In the genomic region with DNA sequence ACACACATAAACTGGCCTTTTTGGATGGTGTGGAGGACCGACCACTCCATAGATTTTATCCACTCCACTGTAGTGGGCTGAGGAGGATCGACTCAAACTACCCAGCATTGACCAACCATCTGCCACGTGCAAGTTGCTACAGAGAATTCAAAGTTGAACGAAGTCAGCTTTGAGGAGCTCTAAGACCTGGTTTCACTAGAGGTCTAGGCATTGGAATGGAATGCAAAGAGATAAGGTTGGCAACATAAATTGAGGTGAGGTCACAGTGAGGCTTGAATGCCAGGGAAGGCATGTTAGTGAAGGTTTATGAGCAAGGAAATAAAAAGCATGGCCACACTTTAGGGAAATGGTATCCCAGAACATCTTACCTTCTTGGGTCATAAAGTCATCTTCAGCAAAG, we compare ENCODE assay signal across 22 cellular contexts. TPM values are rescaled to one million over a fixed set of nuclear protein-coding genes. Genes with fewer than 3 reads are reported as not detected.
A peak's percentile ranks its signal among the peaks of the same experiment; 100 is the strongest.
DNase-seq lines count a peak whose midpoint lies in the region; ATAC-seq and TF ChIP-seq lines count a peak whose summit lies in the region.
"Had no signal": no experiment of that assay in that cellular context is flagged by ENCODE, and none has a peak within 500 bp of the region (broad histone marks: within the 10 kb centered on the region; RNA-seq: fewer than 3 reads in every experiment).

No MANE protein-coding gene starts in this region.

- H3K4me3 Mint-ChIP-seq in endodermal cell, result no peak overlapping the region
- H3K4me3 Mint-ChIP-seq: CD4-positive, alpha-beta memory T cell; IgD-negative memory B cell had no signal

- no peaks in the 10 kb centered on the region for H3K79me2 ChIP-seq in GM23248 (ENCODE audit: insufficient read depth)
- no peaks in the 10 kb centered on the region for H3K79me2 ChIP-seq in PC-3 (ENCODE audit: low read length)

- intact Hi-C loops in PC-3 (cut with micrococcal nuclease), result no loop called here
- intact Hi-C loops in breast epithelium (cut with DNase I; ENCODE audit: low total_unique reads), result no loop called here

- peak; percentile 4 for DNase-seq in GM23248
- peak; percentile 14 for DNase-seq in PC-3
- DNase-seq in endodermal cell, result peak; percentile 22
- peak; percentile 16 for DNase-seq in kidney tubule cell (ENCODE audit: low spot score)
- DNase-seq in breast epithelium (ENCODE audit: low spot score in 2 of 2), result no peak
- DNase-seq in globus pallidus (ENCODE audit: low spot score), result no peak
- DNase-seq in NCI-H1694 (lab: John Stamatoyannopoulos, UW), result no peak
- no peak for DNase-seq in SHP77 treated with DMSO at 0.1 percent for 48 hours (lab: John Stamatoyannopoulos, UW)
- DNase-seq: Calu3; CD4-positive, alpha-beta memory T cell; EL; Kasumi-1; NCI-H1105; NCI-H1694 treated with DMSO at 0.1 percent for 48 hours; NCI-H2107; NCI-H510A treated with DMSO at 0.1 percent for 48 hours; SJCRH30 had no signal

- peaks cover 4% of the 10 kb centered on the region for H3K4me1 Mint-ChIP-seq in endodermal cell
- H3K4me1 Mint-ChIP-seq: CD4-positive, alpha-beta memory T cell had no signal

- no peak overlapping the region for H3K4me3 ChIP-seq in GM23248
- no peak overlapping the region for H3K4me3 ChIP-seq in PC-3 (ENCODE audit: low read length)
- no peak overlapping the region for H3K4me3 ChIP-seq in endodermal cell (ENCODE audit: low read length)
- H3K4me3 ChIP-seq in breast epithelium, result no peak overlapping the region
- H3K4me3 ChIP-seq: A549, GM12878, SJCRH30 had no signal

- CTCF ChIA-PET in PC-3 (lab: Charles Lee), result no interaction called here

- H3K9me3 ChIP-seq in GM23248 (ENCODE audit: low read depth), result no peaks in the 10 kb centered on the region
- H3K9me3 ChIP-seq in PC-3 (ENCODE audit: low read length), result no peaks in the 10 kb centered on the region
- no peaks in the 10 kb centered on the region for H3K9me3 ChIP-seq in endodermal cell (ENCODE audit: control insufficient read depth, low read length)
- no peaks in the 10 kb centered on the region for H3K9me3 ChIP-seq in breast epithelium
- H3K9me3 ChIP-seq: A549 had no signal

- H3K27ac Mint-ChIP-seq in endodermal cell, result no peak overlapping the region
- H3K27ac Mint-ChIP-seq: CD4-positive, alpha-beta memory T cell; IgD-negative memory B cell had no signal

- H4K20me1 ChIP-seq in GM23248 (ENCODE audit: insufficient read depth), result no peaks in the 10 kb centered on the region
- no peaks in the 10 kb centered on the region for H4K20me1 ChIP-seq in PC-3 (ENCODE audit: low read length)

- H3K9me2 ChIP-seq in GM23248 (ENCODE audit: insufficient read depth), result no peaks in the 10 kb centered on the region
- H3K9me2 ChIP-seq in PC-3 (replicated peaks; ENCODE audit: low read length), result no peaks in the 10 kb centered on the region

- POLR2A ChIA-PET in PC-3 (lab: Charles Lee; ENCODE audit: unreplicated experiment), result no interaction called here

- H3K4me2 ChIP-seq in GM23248 (ENCODE audit: unreplicated experiment), result no peak overlapping the region
- no peak overlapping the region for H3K4me2 ChIP-seq in PC-3 (ENCODE audit: low read length)
- H3K4me2 ChIP-seq: A549 had no signal

- H3K27me3 Mint-ChIP-seq in endodermal cell (ENCODE audit: insufficient read depth), result no peaks in the 10 kb centered on the region

- H3F3A ChIP-seq in GM23248 (ENCODE audit: insufficient read depth) (no peaks in the 10 kb centered on the region), PC-3 (ENCODE audit: low read length, unreplicated experiment) (no peaks in the 10 kb centered on the region)

- no TSS peak for BruUV-seq in PC-3 (replicated peaks; lab: Mats Ljungman, UMichigan)

- H2AFZ ChIP-seq in GM23248 (no peak overlapping the region), PC-3 (ENCODE audit: low read length) (no peak overlapping the region)

- TF ChIP-seq CTCF in PC-3 (conservative IDR thresholded peaks at IDR 0.05; ENCODE audit: low read depth, low read length) (no peak), endodermal cell (conservative IDR thresholded peaks at IDR 0.05) (no peak), breast epithelium (IDR thresholded peaks at IDR 0.05) (no peak)

- in situ Hi-C loops in GM23248 (cut with MboI), result no loop called here

- H3K9ac ChIP-seq in GM23248, result no peak overlapping the region
- no peak overlapping the region for H3K9ac ChIP-seq in PC-3 (ENCODE audit: low read length)
- H3K9ac ChIP-seq in endodermal cell (ENCODE audit: extremely low read depth, low read length, poor library complexity, severe bottlenecking), result no peak overlapping the region

- no peak for ATAC-seq in PC-3
- ATAC-seq: A549, GM12878 had no signal

- no peaks in the 10 kb centered on the region for H3K27me3 ChIP-seq in GM23248 (replicated peaks; ENCODE audit: insufficient read depth)
- H3K27me3 ChIP-seq in PC-3 (ENCODE audit: low read length), result no peaks in the 10 kb centered on the region
- no peaks in the 10 kb centered on the region for H3K27me3 ChIP-seq in endodermal cell (ENCODE audit: control insufficient read depth, insufficient read depth, low read length, poor library complexity, severe bottlenecking)
- no peaks in the 10 kb centered on the region for H3K27me3 ChIP-seq in breast epithelium
- H3K27me3 ChIP-seq: SJCRH30 had no signal

- no peak for TF ChIP-seq POLR2A in breast epithelium (IDR thresholded peaks at IDR 0.05)

- peaks cover 83% of the 10 kb centered on the region for H3K36me3 Mint-ChIP-seq in endodermal cell (ENCODE audit: low read depth)
- H3K36me3 Mint-ChIP-seq: CD4-positive, alpha-beta memory T cell had no signal

- 73 to 79% methylated on average over 4 of the region's 4 CpGs for WGBS in GM23248 (ENCODE audit: low coverage in 1 of 2, low lambda C conversion rate in 2 of 2, missing lambda C conversion rate in 2 of 2), 2 experiments
- WGBS in endodermal cell (ENCODE audit: insufficient coverage in 1 of 2, insufficient read length in 1 of 2), 2 experiments, result 91 to 94% methylated on average over 1 to 4 of the region's 4 CpGs

- H3K4me1 ChIP-seq in GM23248 (ENCODE audit: insufficient read depth) (no peaks in the 10 kb centered on the region), PC-3 (ENCODE audit: insufficient read depth, low read length) (no peaks in the 10 kb centered on the region), endodermal cell (ENCODE audit: control insufficient read depth, insufficient read depth, low read length) (no peaks in the 10 kb centered on the region), breast epithelium (no peaks in the 10 kb centered on the region)
- H3K4me1 ChIP-seq: A549 had no signal

- no peak overlapping the region for H3K27ac ChIP-seq in GM23248
- H3K27ac ChIP-seq in PC-3 (ENCODE audit: low read length), result no peak overlapping the region
- no peak overlapping the region for H3K27ac ChIP-seq in endodermal cell (ENCODE audit: low read depth, low read length)
- no peak overlapping the region for H3K27ac ChIP-seq in breast epithelium
- H3K27ac ChIP-seq: A549, HL-60, SJCRH30 had no signal

- H3K36me3 ChIP-seq in GM23248 (ENCODE audit: low read depth), result no peaks in the 10 kb centered on the region
- H3K36me3 ChIP-seq in PC-3 (ENCODE audit: low read depth, low read length), result no peaks in the 10 kb centered on the region
- H3K36me3 ChIP-seq in endodermal cell (ENCODE audit: control insufficient read depth, insufficient read depth, low read length), result peaks cover 42% of the 10 kb centered on the region
- H3K36me3 ChIP-seq in breast epithelium, result no peaks in the 10 kb centered on the region
- H3K36me3 ChIP-seq: SJCRH30 had no signal

- H3K9me3 Mint-ChIP-seq in endodermal cell, result peaks cover 2% of the 10 kb centered on the region

RNA-seq across cellular contexts. Expression of gene VWF, which starts 14.5 kb away (rescaled TPM):
- not detected in 2 replicates for total RNA-seq in GM23248 (2014; rRNA removed; shearing (Covaris generic))
- polyA plus RNA-seq in GM23248 (2016; fragmentation: Nextera tagmentation; extraction: Ambion mirVana), result 0.03 and 0.14 TPM in 2 replicates
- total RNA-seq in PC-3 (2014; rRNA removed) (not detected in 2 replicates), endodermal cell (100 to 1,000 TPM; 248 to 476 TPM), breast epithelium (100 to 1,000 TPM in 2 of 3 donors, 10 to 100 TPM in 1; 60.3 to 267 (median 117) TPM)
- 2.9 TPM for polyA plus RNA-seq in endodermal cell (2013, experiment 1 of 2)
- polyA plus RNA-seq in endodermal cell (2013, experiment 2 of 2), result 4.7 TPM
- total RNA-seq: Calu3, HT1080 had no signal

Comparison
In these comparisons a context has a peak if more than half of its experiments do, and no peak if none do; other contexts are left out.
1. DNase-seq: peak in GM23248 (single experiment), PC-3 (single experiment), endodermal cell (single experiment) and kidney tubule cell (single experiment); none in breast epithelium (0 of 2), globus pallidus (single experiment), NCI-H1694 (single experiment) and SHP77 treated with DMSO at 0.1 percent for 48 hours (single experiment).
2. RNA of gene VWF, which starts 14.5 kb away (total RNA-seq): 248 to 476 TPM in endodermal cell and 60.3 to 267 TPM in breast epithelium; not detected in GM23248 and not detected in PC-3; every median in the first group is over 10 times any median in the second.